Comparison of ENCODE assay signal across 8 cellular contexts in genomic region chr17:45619983-45620382, GRCh38.
A peak's percentile ranks its signal among the peaks of the same experiment; 100 is the strongest.
DNase-seq lines count a peak whose midpoint lies in the region; FAIRE-seq and TF ChIP-seq lines count a peak whose summit lies in the region.
"Not testable (repeated sequence)": the region's sequence is repeated elsewhere in the genome, so short reads cannot be mapped to it uniquely, and the experiment has no call there.

No MANE protein-coding gene starts in this region.

- peak; percentile 99 for FAIRE-seq in H54 (lab: Jason Lieb, UNC)

- H3K4me1 ChIP-seq in iPS-18a (ENCODE audit: control insufficient read depth, low read depth, low read length); suprapubic skin: not testable (repeated sequence)

- H3K4me3 ChIP-seq in GM12865 (ENCODE audit: low read depth, low read length) (peak overlapping the region; percentile 52), iPS-18a (ENCODE audit: low read length) (peak overlapping the region; percentile 20), suprapubic skin (peak overlapping the region; percentile 67)

- TF ChIP-seq EP300 in suprapubic skin (IDR thresholded peaks at IDR 0.05), result not testable (repeated sequence)

- H3K9me3 ChIP-seq in iPS-18a (ENCODE audit: control insufficient read depth, low read depth, low read length); suprapubic skin: not testable (repeated sequence)

- DNase-seq in GM12865 (ENCODE audit: low read depth) (peak; percentile 77), H54 (ENCODE audit: insufficient read length, low spot score) (peak; percentile 65), HT1080 (ENCODE audit: low read depth) (peak; percentile 55), T47D (ENCODE audit: low read depth in 1 of 2, low spot score in 1 of 2) (peak; percentile 49 to 87), renal cortical epithelial cell (ENCODE audit: low read depth) (peak; percentile 8), suprapubic skin (ENCODE audit: low spot score in 2 of 2) (peak; percentile 83 to 84)
- peak; percentile 74 to 79 for DNase-seq in activated CD4-positive, alpha-beta T cell treated with anti-CD3 and anti-CD28 coated beads for 24 hours (ENCODE audit: low read depth in 2 of 2)

- 2% methylated on average over 5 of the region's 16 CpGs for WGBS in suprapubic skin

- in situ Hi-C loops in T47D (cut with HindIII; ENCODE audit: low pct_unique_long_range_greater_than_20kb, low sequenced_read_pairs), result not testable (repeated sequence)

- not testable (repeated sequence) for TF ChIP-seq POLR2A in H54 (IDR thresholded peaks at IDR 0.05; ENCODE audit: low read depth, low read length); suprapubic skin (IDR thresholded peaks at IDR 0.05)

- not testable (repeated sequence) for H3K27me3 ChIP-seq in iPS-18a (ENCODE audit: control insufficient read depth, insufficient read depth, low read length); suprapubic skin

- H3K27ac ChIP-seq in iPS-18a (ENCODE audit: low read length); suprapubic skin: not testable (repeated sequence)

- H3K9ac ChIP-seq in iPS-18a (ENCODE audit: low read length), result not testable (repeated sequence)

- not testable (repeated sequence) for H3K36me3 ChIP-seq in iPS-18a (ENCODE audit: control insufficient read depth, low read depth, low read length); suprapubic skin

- not testable (repeated sequence) for TF ChIP-seq CTCF in GM12865 (IDR thresholded peaks at IDR 0.05; ENCODE audit: insufficient read depth, low read depth, low read length, missing control alignments); suprapubic skin (IDR thresholded peaks at IDR 0.05)

Comparison
In these comparisons a context has a peak if more than half of its experiments do, and no peak if none do; other contexts are left out.
1. DNase-seq: peak in every context shown above with its lines; median percentile 84 in suprapubic skin; 77 in GM12865; 76 in activated CD4-positive, alpha-beta T cell treated with anti-CD3 and anti-CD28 coated beads for 24 hours; 68 in T47D; 65 in H54; 55 in HT1080; 8 in renal cortical epithelial cell.